ENCODE assay signal across 8 cellular contexts in the genomic region with DNA sequence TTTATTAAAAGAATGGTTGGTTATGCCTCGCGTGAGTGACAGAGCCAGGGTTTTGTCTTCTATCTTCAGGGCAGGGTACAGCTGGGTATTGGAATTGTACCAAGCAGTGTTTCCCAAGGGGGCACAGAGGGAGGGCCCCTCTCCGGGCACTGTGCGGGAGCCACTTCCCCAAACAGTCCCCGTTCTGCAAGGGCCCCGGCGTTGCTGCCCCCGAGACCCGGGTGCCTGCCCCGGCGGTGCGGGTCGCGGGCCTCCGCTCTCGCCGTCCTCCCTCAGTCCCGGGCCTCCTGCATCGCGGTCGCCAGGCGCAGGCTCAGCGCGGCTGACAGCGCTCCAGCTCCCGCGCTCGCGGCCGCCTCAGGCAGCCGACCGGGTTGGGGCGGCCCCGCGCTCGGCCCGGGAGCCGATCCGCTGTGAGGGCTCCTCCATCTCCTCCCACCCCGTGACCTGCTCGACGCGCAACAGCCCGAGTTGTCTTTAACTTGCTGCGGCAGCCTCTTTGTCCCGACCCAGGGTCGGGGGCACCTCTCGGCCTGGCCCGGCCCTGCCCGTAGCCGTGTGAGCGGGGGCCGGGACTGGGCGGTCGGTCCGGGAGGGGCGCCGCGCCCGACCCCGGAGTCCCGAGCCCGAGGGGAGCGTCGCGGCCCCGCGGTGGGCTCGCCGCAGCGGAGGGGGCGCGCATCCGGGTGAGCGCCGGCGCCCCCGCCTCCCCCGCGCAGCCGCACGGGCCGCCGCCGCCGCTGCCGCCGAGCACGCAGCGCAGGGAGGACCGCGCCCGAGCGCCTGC. TPM values are rescaled to one million over a fixed set of nuclear protein-coding genes. Genes with fewer than 3 reads are reported as not detected.
DNase-seq lines count a peak whose midpoint lies in the region; ATAC-seq and TF ChIP-seq lines count a peak whose summit lies in the region.

No MANE protein-coding gene starts in this region.

- peak overlapping the region; percentile 76 for H3K4me2 ChIP-seq in BLaER1

- intact Hi-C loops in tibial artery (cut with DNase I; ENCODE audit: low total_unique reads): loop anchor here (10.0 kb wide), 1 partner anchor 196 kb away; no protein-coding TSS in a partner anchor

- TF ChIP-seq CTCF in tibial artery (IDR thresholded peaks at IDR 0.05): no peak

- H3K27me3 ChIP-seq in BLaER1: no peaks in the 10 kb centered on the region
- H3K27me3 ChIP-seq in tibial artery: no peaks in the 10 kb centered on the region

- peak overlapping the region; percentile 98 for H3K9ac ChIP-seq in BLaER1

- peak overlapping the region; percentile 82 for H3K4me3 ChIP-seq in BLaER1
- H3K4me3 ChIP-seq in tibial artery: peak overlapping the region; percentile 80 to 82

- H4K20me1 ChIP-seq in BLaER1: peaks cover 40% of the 10 kb centered on the region

- peaks cover 25% of the 10 kb centered on the region for H3K4me1 ChIP-seq in BLaER1
- peaks cover 0 to 16% (median 8%) of the 10 kb centered on the region in 4 donors for H3K4me1 ChIP-seq in tibial artery

- peak; percentile 47 for ATAC-seq in GM19025 (IDR thresholded peaks at IDR 0.05; ENCODE audit: low read depth, unreplicated experiment)
- peak; percentile 46 for ATAC-seq in HG03354 (IDR thresholded peaks at IDR 0.05; ENCODE audit: poor library complexity, severe bottlenecking, unreplicated experiment)

- DNase-seq in RPMI7951 (ENCODE audit: low read depth): peak; percentile 53
- DNase-seq in activated naive CD4-positive, alpha-beta T cell (lab: John Stamatoyannopoulos, UW): peak; percentile 18 to 58 (median 34)
- peak; percentile 73 for DNase-seq in globus pallidus (ENCODE audit: low spot score)
- peak in 50 of 56 donors; percentile 11 to 82 (median 55) for DNase-seq in nucleus accumbens (lab: John Stamatoyannopoulos, UW)
- peak; percentile 58 to 78 for DNase-seq in tibial artery

- H3K36me3 ChIP-seq in BLaER1 (peaks cover 12% of the 10 kb centered on the region), tibial artery (no peaks in the 10 kb centered on the region)

- H3K27ac ChIP-seq in BLaER1: peak overlapping the region; percentile 98
- H3K27ac ChIP-seq in tibial artery: peak overlapping the region; percentile 96 to 98

- peaks cover 37% of the 10 kb centered on the region for H3K9me3 ChIP-seq in BLaER1
- no peaks in the 10 kb centered on the region for H3K9me3 ChIP-seq in tibial artery

RNA-seq across cellular contexts. Expression of gene GALNT1, which starts 0.6 kb away (rescaled TPM):
- total RNA-seq in RPMI7951 (2014; rRNA removed; shearing (Covaris generic)): 28.3 and 37.1 TPM in 2 replicates

Comparison
In these comparisons a context has a peak if more than half of its experiments do, and no peak if none do; other contexts are left out.
1. Peak in every context shown above with its lines: DNase-seq, ATAC-seq, H3K4me3 ChIP-seq and H3K27ac ChIP-seq.